ENCODE assay signal across 18 cellular contexts in genomic region chr10:77940225-77940624, GRCh38. TPM values are rescaled to one million over a fixed set of nuclear protein-coding genes. Genes with fewer than 3 reads are reported as not detected.
"Had no signal": no experiment of that assay in that cellular context is flagged by ENCODE, and none has a peak within 500 bp of the region (broad histone marks: within the 10 kb centered on the region; RNA-seq: fewer than 3 reads in every experiment).

No MANE protein-coding gene starts in this region.

- ATAC-seq: activated naive CD4-positive, alpha-beta T cell treated with anti-CD3 and anti-CD28 coated beads, Interleukin-2, amount 50 U/mL, for 72 hours; naive thymus-derived CD4-positive, alpha-beta T cell had no signal

- H3K36me3 ChIP-seq: colonic mucosa, gastrocnemius medialis, heart left ventricle, prostate gland, suprapubic skin had no signal

- H3K27me3 ChIP-seq: colonic mucosa, gastrocnemius medialis, heart left ventricle, suprapubic skin had no signal

- H3K4me3 ChIP-seq: colonic mucosa, gastrocnemius medialis, heart left ventricle, mucosa of descending colon, prostate gland, smooth muscle cell, suprapubic skin had no signal

- H3K4me1 ChIP-seq: colonic mucosa, prostate gland had no signal

- H3K9me3 ChIP-seq: colonic mucosa, gastrocnemius medialis, heart left ventricle, mucosa of descending colon, prostate gland, suprapubic skin had no signal

- DNase-seq: activated CD4-positive, alpha-beta memory T cell treated with anti-CD3 and anti-CD28 coated beads, Interleukin-2, amount 10 ng/mL, durations not matched to agents 7 days and 5 days; activated CD4-positive, alpha-beta T cell treated with anti-CD3 and anti-CD28 coated beads for 4 hours; activated effector memory CD4-positive, alpha-beta T cell treated with Interleukin-2 at 50 U/mL for 16 hours; activated T-cell treated with anti-CD3 and anti-CD28 coated beads, Interleukin-2, amount 50 U/mL, for 24 hours; caudate nucleus; naive thymus-derived CD4-positive, alpha-beta T cell; stimulated activated CD4-positive, alpha-beta T cell treated with anti-CD3 and anti-CD28 coated beads, Interleukin-4, amount 100 ng/mL, for 4 hours; stimulated activated CD8-positive, alpha-beta memory T cell treated with anti-CD3 and anti-CD28 coated beads, Interleukin-4, amount 100 ng/mL, for 48 hours; stimulated activated naive CD4-positive, alpha-beta T cell treated with Interleukin-2 at 50 U/mL for 16 hours had no signal

- H3K4me2 ChIP-seq: smooth muscle cell had no signal

- H3K27ac ChIP-seq: colonic mucosa, prostate gland, suprapubic skin had no signal

- FAIRE-seq: TTC549 had no signal

RNA-seq across cellular contexts. Expression of gene DLG5, which starts 13.7 kb away (rescaled TPM):
- polyA plus RNA-seq: naive thymus-derived CD4-positive, alpha-beta T cell had no signal
